In genomic region chr4:41161355-41161754, GRCh38 we compare ENCODE assay signal across 1 cellular context.
TF ChIP-seq lines count a peak whose summit lies in the region.

No MANE protein-coding gene starts in this region.

TF ChIP-seq in endothelial cell of umbilical vein, 7 proteins besides CTCF, POLR2A, EP300 and RAD21:
- no peak for TF ChIP-seq MYC (IDR thresholded peaks at IDR 0.05; ENCODE audit: low read depth, low read length)
- TF ChIP-seq MAX (IDR thresholded peaks at IDR 0.05; ENCODE audit: insufficient read depth, insufficient read length), result no peak
- TF ChIP-seq EZH2 (IDR thresholded peaks at IDR 0.05; ENCODE audit: borderline replicate concordance, low read depth, low read length, severe bottlenecking), result no peak
- no peak for TF ChIP-seq FOS (IDR thresholded peaks at IDR 0.05; ENCODE audit: borderline replicate concordance, insufficient read depth, low read length)
- no peak for TF ChIP-seq POLR2AphosphoS5 (IDR thresholded peaks at IDR 0.05; ENCODE audit: insufficient read depth, low read depth, low read length)
- TF ChIP-seq GATA2 (IDR thresholded peaks at IDR 0.05; ENCODE audit: insufficient read depth, insufficient read length, low read depth, low read length), result no peak
- no peak for TF ChIP-seq JUN (IDR thresholded peaks at IDR 0.05; ENCODE audit: borderline replicate concordance, insufficient read depth, insufficient read length, low read depth)
